ENCODE assay signal across 11 cellular contexts in the genomic region with DNA sequence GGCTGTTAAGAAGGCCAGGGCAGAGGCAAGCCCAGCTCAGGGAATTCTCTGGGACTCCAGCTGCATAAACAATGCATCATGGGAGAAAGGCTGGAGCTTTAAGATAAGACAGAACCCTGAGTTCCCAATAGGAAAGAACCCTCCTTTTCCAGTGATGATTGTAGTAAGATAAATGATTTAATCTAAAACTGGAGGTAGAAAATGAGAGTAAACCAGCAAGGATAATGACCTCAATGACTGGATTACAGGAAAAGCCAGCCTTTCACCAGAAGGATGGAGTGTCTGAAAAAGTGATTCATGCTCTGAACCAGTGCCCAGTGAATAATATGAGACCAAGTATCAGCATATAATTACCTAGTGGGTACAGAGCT. TPM values are rescaled to one million over a fixed set of nuclear protein-coding genes. Genes with fewer than 3 reads are reported as not detected.
DNase-seq lines count a peak whose midpoint lies in the region; ATAC-seq, FAIRE-seq and TF ChIP-seq lines count a peak whose summit lies in the region.
"Had no signal": no experiment of that assay in that cellular context is flagged by ENCODE, and none has a peak within 500 bp of the region (broad histone marks: within the 10 kb centered on the region; RNA-seq: fewer than 3 reads in every experiment).

No MANE protein-coding gene starts in this region.

- peak in 4 of 7 donors; percentile 34 to 70 (median 61) for DNase-seq in adrenal gland
- DNase-seq in Right ventricle myocardium superior, result no peak
- DNase-seq in GM12892 (ENCODE audit: insufficient read length), result no peak
- no peak for DNase-seq in activated naive CD4-positive, alpha-beta T cell treated with Interleukin-2 at 50 U/mL for 16 hours
- DNase-seq: activated CD4-positive, alpha-beta T cell treated with anti-CD3 and anti-CD28 coated beads, Interleukin-2, amount 50 U/mL, for 4 hours; effector CD4-positive, alpha-beta T cell; nucleus accumbens had no signal

- TF ChIP-seq CTCF in HEK293 (tag by site-specific recombination; IDR thresholded peaks at IDR 0.05) (no peak), adrenal gland (IDR thresholded peaks at IDR 0.05) (no peak)

- H3K4me3 ChIP-seq in HEK293 (ENCODE audit: low read depth, low read length) (no peak overlapping the region), adrenal gland (no peak overlapping the region), skeletal muscle satellite cell (ENCODE audit: low read length) (peak overlapping the region; percentile 45)

- H3K9me3 ChIP-seq in HEK293 (ENCODE audit: control insufficient read depth, insufficient read depth, low read depth, low read length), result no peaks in the 10 kb centered on the region; the same call in 1 of the 2 replicates
- no peaks in the 10 kb centered on the region for H3K9me3 ChIP-seq in adrenal gland (replicated peaks in 1 of 3)
- no peaks in the 10 kb centered on the region for H3K9me3 ChIP-seq in skeletal muscle satellite cell (replicated peaks; ENCODE audit: low read length)

- H3K9ac ChIP-seq in skeletal muscle satellite cell (ENCODE audit: low read depth, low read length), result peak overlapping the region; percentile 22

- H3K4me2 ChIP-seq in skeletal muscle satellite cell (ENCODE audit: low read length), result peak overlapping the region; percentile 63

- H3K36me3 ChIP-seq in HEK293 (ENCODE audit: control insufficient read depth in 2 of 2, insufficient read depth in 1 of 2, low read length in 2 of 2), result no peaks in the 10 kb centered on the region
- H3K36me3 ChIP-seq in adrenal gland (replicated peaks in 1 of 2), result no peaks in the 10 kb centered on the region
- no peaks in the 10 kb centered on the region for H3K36me3 ChIP-seq in skeletal muscle satellite cell (ENCODE audit: insufficient read depth, low read length)

- intact Hi-C loops in adrenal gland (cut with DNase I), result no loop called here
- intact Hi-C loops in Right ventricle myocardium superior (cut with DNase I), result no loop called here

- H3K27me3 ChIP-seq in adrenal gland, result no peaks in the 10 kb centered on the region
- no peaks in the 10 kb centered on the region for H3K27me3 ChIP-seq in skeletal muscle satellite cell (ENCODE audit: control insufficient read depth, insufficient read depth, low read length)

- CTCF ChIA-PET in HEK293 (lab: Yijun Ruan, JAX), result interaction anchor here (1.0 kb wide), 1 partner anchor 647 kb away, joined by 3 read pairs; no protein-coding TSS in a partner anchor

- POLR2A ChIA-PET in HEK293 (lab: Yijun Ruan, JAX), result no interaction called here

- FAIRE-seq in GM12892 (lab: Jason Lieb, UNC), result no peak

- H3K27ac ChIP-seq in HEK293 (ENCODE audit: extremely low read depth, low read depth, low read length) (no peak overlapping the region), adrenal gland (peak overlapping the region; percentile 31 to 72 (median 41))

- H3K4me1 ChIP-seq in HEK293 (ENCODE audit: control insufficient read depth, insufficient read depth, low read length) (peaks cover 17% of the 10 kb centered on the region), adrenal gland (replicated peaks in 1 of 2) (peaks cover 7 to 50% of the 10 kb centered on the region in 2 donors), skeletal muscle satellite cell (ENCODE audit: control insufficient read depth, insufficient read depth, low read length) (peaks cover 53% of the 10 kb centered on the region)

- TF ChIP-seq POLR2A in adrenal gland (IDR thresholded peaks at IDR 0.05) (no peak), GM12892 (IDR thresholded peaks at IDR 0.05; ENCODE audit: low read depth, low read length) (no peak)

- ATAC-seq in Right ventricle myocardium superior (ENCODE audit: poor library complexity) (peak; percentile 53), GM21515 (IDR thresholded peaks at IDR 0.05; ENCODE audit: unreplicated experiment) (no peak), GM19395 (IDR thresholded peaks at IDR 0.05; ENCODE audit: unreplicated experiment) (no peak)

TF ChIP-seq in HEK293, 187 proteins besides CTCF, POLR2A, EP300 and RAD21:
- TF ChIP-seq ZNF398 (tag by site-specific recombination; IDR thresholded peaks at IDR 0.05) (0 out of 2 replicates have a peak, but pooled peaks have one; percentile 11), ZNF521 (tag by site-specific recombination; IDR thresholded peaks at IDR 0.05) (no peak), MYNN (tag by site-specific recombination; IDR thresholded peaks at IDR 0.05; ENCODE audit: borderline replicate concordance) (no peak), PRDM6 (tag by site-specific recombination; IDR thresholded peaks at IDR 0.05) (peak; percentile 52; the same call in 1 of the 2 replicates), SP7 (tag by site-specific recombination; IDR thresholded peaks at IDR 0.05) (peak; percentile 34; the same call in 1 of the 2 replicates), ZNF473 (tag by site-specific recombination; IDR thresholded peaks at IDR 0.05) (no peak)
- TF ChIP-seq, protein P1, sequence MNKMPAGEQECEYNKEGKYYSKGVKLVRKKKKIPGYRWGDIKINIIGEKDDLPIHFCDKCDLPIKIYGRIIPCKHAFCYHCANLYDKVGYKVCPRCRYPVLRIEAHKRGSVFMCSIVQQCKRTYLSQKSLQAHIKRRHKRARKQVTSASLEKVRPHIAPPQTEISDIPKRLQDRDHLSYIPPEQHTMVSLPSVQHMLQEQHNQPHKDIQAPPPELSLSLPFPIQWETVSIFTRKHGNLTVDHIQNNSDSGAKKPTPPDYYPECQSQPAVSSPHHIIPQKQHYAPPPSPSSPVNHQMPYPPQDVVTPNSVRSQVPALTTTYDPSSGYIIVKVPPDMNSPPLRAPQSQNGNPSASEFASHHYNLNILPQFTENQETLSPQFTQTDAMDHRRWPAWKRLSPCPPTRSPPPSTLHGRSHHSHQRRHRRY (tag by site-specific recombination; IDR thresholded peaks at IDR 0.05), result no peak

RNA-seq across cellular contexts. Expression of gene ITPR2, which starts 45.9 kb away (rescaled TPM):
- 100 to 1,000 TPM in 1 of 8 donors, 10 to 100 TPM in 7; 53.4 to 144 (median 80.0) TPM for total RNA-seq in adrenal gland
- 10 to 100 TPM in 2 of 3 donors, 1 to 10 TPM in 1; 5.1 to 23.9 (median 10.4) TPM for polyA plus RNA-seq in adrenal gland
- 10.0 TPM for total RNA-seq in Right ventricle myocardium superior
- 10.1 and 11.8 TPM in 2 replicates for total RNA-seq in skeletal muscle satellite cell (2012; rRNA removed)
- polyA plus RNA-seq in GM12892 (2012; ENCODE audit: missing spikeins), result 19.1 TPM

Comparison
In these comparisons a context has a peak if more than half of its experiments do, and no peak if none do; other contexts are left out.
1. DNase-seq: peak in adrenal gland (4 of 7); none in Right ventricle myocardium superior (single experiment), GM12892 (single experiment) and activated naive CD4-positive, alpha-beta T cell treated with Interleukin-2 at 50 U/mL for 16 hours (single experiment).